ENCODE assay signal across 16 cellular contexts in the genomic region with DNA sequence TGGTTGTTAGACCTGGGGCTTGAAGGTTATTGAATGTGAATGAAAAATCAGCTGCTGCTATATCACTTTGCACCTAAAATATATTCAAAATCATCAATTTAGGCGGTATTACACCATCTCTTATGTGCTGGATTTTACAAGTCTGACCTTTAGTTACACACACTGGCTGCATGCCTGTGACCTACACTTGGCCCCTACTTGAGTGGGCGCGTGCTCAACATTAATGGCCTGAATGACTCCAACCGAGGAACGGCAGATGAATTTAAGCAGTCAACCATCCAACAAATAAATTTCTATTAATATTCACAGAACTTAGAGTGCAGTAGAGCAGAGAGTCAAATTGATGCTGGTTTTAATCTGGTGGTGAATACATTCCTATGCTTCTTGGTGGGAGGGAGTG.
"Had no signal": no experiment of that assay in that cellular context is flagged by ENCODE, and none has a peak within 500 bp of the region (broad histone marks: within the 10 kb centered on the region; RNA-seq: fewer than 3 reads in every experiment).

No MANE protein-coding gene starts in this region.

- DNase-seq: activated CD4-positive, alpha-beta T cell treated with anti-CD3 and anti-CD28 coated beads, Interleukin-2, amount 10 ng/mL, durations not matched to agents 7 days and 5 days; activated CD8-positive, alpha-beta memory T cell treated with anti-CD3 and anti-CD28 coated beads, Interleukin-2, amount 50 U/mL, for 48 hours; activated naive CD8-positive, alpha-beta T cell treated with anti-CD3 and anti-CD28 coated beads, Interleukin-2, amount 10 ng/mL, durations not matched to agents 7 days and 5 days; activated T-cell treated with anti-CD3 and anti-CD28 coated beads, Interleukin-2, amount 50 U/mL, for 72 hours; anterior cingulate cortex; cerebellar nuclear complex; dermis blood vessel endothelial cell; effector memory CD8-positive, alpha-beta T cell; hippocampal formation; naive thymus-derived CD8-positive, alpha-beta T cell; retina; stimulated activated naive CD8-positive, alpha-beta T cell treated with anti-CD3 and anti-CD28 coated beads, Interleukin-15, Interleukin-2, amounts not matched to agents 100 U/mL and 50 U/mL, for 24 hours; trophoblast cell had no signal

- ATAC-seq: activated T-cell treated with anti-CD3 and anti-CD28 coated beads, Interleukin-2, amount 50 U/mL, for 72 hours; effector memory CD8-positive, alpha-beta T cell; mucosa of descending colon; naive thymus-derived CD8-positive, alpha-beta T cell; stimulated activated naive CD8-positive, alpha-beta T cell treated with anti-CD3 and anti-CD28 coated beads, Interleukin-15, Interleukin-2, amounts not matched to agents 100 U/mL and 50 U/mL, for 24 hours had no signal

- H3K9me3 ChIP-seq: mucosa of descending colon, neutrophil had no signal

- H3K27me3 ChIP-seq: neutrophil had no signal

- H3K36me3 ChIP-seq: neutrophil had no signal

- H3K27ac ChIP-seq: epithelial cell of prostate, neutrophil had no signal

- H3K4me3 ChIP-seq: mucosa of descending colon had no signal
